18 cellular contexts compared by ENCODE assay signal in the genomic region with DNA sequence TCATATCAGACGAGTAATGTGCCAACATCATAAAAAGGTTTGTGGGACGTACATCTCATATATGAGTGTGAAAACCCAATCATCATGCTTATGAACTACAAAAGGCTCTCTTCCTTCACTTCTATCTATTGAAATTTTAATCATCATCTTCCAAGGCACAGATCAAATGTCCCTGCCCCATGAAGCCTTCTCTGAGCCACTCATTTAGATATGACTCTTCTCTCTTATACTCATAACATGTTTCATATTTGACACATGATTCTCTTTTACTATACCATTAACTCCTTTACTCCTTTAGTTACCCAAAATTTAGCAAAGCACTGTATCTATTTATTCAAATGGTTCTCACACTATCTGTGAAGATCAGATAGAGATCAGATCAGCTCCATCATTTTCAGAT.
"Had no signal": no experiment of that assay in that cellular context is flagged by ENCODE, and none has a peak within 500 bp of the region (broad histone marks: within the 10 kb centered on the region; RNA-seq: fewer than 3 reads in every experiment).

No MANE protein-coding gene starts in this region.

- H3K27me3 ChIP-seq: colonic mucosa, esophagus squamous epithelium, gastroesophageal sphincter, sigmoid colon, testis, tibial nerve had no signal

- DNase-seq: colonic mucosa; dermis blood vessel endothelial cell; esophagus squamous epithelium; foreskin fibroblast; glutamatergic neuron; islet precursor cell; mammary epithelial cell; mucosa of descending colon; naive thymus-derived CD8-positive, alpha-beta T cell; posterior cingulate gyrus; sigmoid colon; testis had no signal

- H3K27me3 Mint-ChIP-seq: naive thymus-derived CD8-positive, alpha-beta T cell; stimulated activated naive CD8-positive, alpha-beta T cell treated with anti-CD3 and anti-CD28 coated beads, Interleukin-15, Interleukin-2, amounts not matched to agents 100 ng/mL and 50 ng/mL, for 24 hours had no signal

- H3K27ac Mint-ChIP-seq: stimulated activated naive CD8-positive, alpha-beta T cell treated with anti-CD3 and anti-CD28 coated beads, Interleukin-15, Interleukin-2, amounts not matched to agents 100 ng/mL and 50 ng/mL, for 24 hours had no signal

- H3K4me3 Mint-ChIP-seq: naive thymus-derived CD8-positive, alpha-beta T cell; neural crest cell; stimulated activated naive CD8-positive, alpha-beta T cell treated with anti-CD3 and anti-CD28 coated beads, Interleukin-15, Interleukin-2, amounts not matched to agents 100 ng/mL and 50 ng/mL, for 24 hours had no signal

- H3K4me1 ChIP-seq: colonic mucosa, esophagus squamous epithelium, gastroesophageal sphincter, sigmoid colon, testis had no signal

- H3K36me3 ChIP-seq: colonic mucosa, esophagus squamous epithelium, gastroesophageal sphincter, sigmoid colon, tibial nerve had no signal

- H3K4me1 Mint-ChIP-seq: neural crest cell had no signal

- H3K27ac ChIP-seq: colonic mucosa, esophagus squamous epithelium, gastroesophageal sphincter, sigmoid colon, skin epidermis, testis, tibial nerve had no signal

- H3K9me3 ChIP-seq: colonic mucosa, mucosa of descending colon, sigmoid colon, testis had no signal

- ATAC-seq: gastroesophageal sphincter; left lobe of liver; mucosa of descending colon; naive thymus-derived CD8-positive, alpha-beta T cell had no signal

- H3K9me3 Mint-ChIP-seq: neural crest cell had no signal

- H3K4me3 ChIP-seq: colonic mucosa, esophagus squamous epithelium, gastroesophageal sphincter, mucosa of descending colon, sigmoid colon, skin epidermis, testis, tibial nerve had no signal
